ENCODE assay signal across 10 cellular contexts in the genomic region with DNA sequence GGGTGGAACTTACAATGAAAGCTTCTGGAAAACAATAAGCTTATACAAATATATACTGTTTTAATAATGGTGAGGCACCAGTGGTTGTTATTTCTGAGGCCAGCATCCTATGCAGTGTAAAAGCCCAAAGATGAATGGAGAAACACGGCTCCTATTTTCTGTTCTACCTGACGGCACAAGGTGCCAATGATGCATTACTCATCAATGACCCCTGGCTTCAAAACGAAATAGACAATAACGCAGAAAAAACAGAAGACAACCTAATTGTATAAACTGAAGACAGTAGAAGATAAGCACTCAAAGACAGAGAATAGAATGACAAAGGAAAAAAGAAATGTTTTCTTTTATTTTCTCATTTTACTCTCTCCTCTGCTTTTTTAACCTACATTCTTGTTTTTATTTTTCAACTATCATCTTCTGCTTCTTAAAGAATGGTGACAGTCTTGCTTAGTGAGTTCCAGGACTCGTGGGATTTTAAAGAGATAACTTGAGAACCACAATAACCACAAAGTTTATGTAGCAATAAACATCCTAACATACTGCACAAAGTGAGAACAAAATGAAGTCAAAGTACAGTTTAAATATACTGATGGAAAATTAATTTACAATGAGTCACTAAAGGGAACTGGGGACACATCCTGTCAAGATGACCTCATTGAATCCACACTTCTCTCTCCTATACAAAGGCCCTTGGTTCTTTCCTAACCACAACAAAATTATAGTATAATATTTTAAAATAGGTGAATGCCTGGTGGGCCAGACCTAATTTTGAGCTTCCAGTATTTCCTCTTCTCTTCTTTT.
DNase-seq lines count a peak whose midpoint lies in the region; ATAC-seq and TF ChIP-seq lines count a peak whose summit lies in the region.
"Had no signal": no experiment of that assay in that cellular context is flagged by ENCODE, and none has a peak within 500 bp of the region (broad histone marks: within the 10 kb centered on the region; RNA-seq: fewer than 3 reads in every experiment).

No MANE protein-coding gene starts in this region.

- TF ChIP-seq CTCF in WTC11 (IDR thresholded peaks at IDR 0.05) (no peak), H9 (conservative IDR thresholded peaks at IDR 0.05) (no peak)

- H3K56ac ChIP-seq in H9 (ENCODE audit: insufficient read length, low read depth, low read length): no peak overlapping the region

- H3T11ph ChIP-seq in H9 (ENCODE audit: low read length): no peak overlapping the region

- H3K27ac ChIP-seq in H9 (ENCODE audit: insufficient read length, low read depth, low read length): no peak overlapping the region

- H3K36me3 Mint-ChIP-seq in WTC11: no peaks in the 10 kb centered on the region
- H3K36me3 Mint-ChIP-seq in H9 (ENCODE audit: insufficient read depth in 1 of 3, low read depth in 3 of 3): no peaks in the 10 kb centered on the region
- H3K36me3 Mint-ChIP-seq: memory B cell had no signal

- H3K9me3 ChIP-seq in H9 (ENCODE audit: control insufficient read depth, low read depth, low read length): no peaks in the 10 kb centered on the region

- no peak overlapping the region for H4K8ac ChIP-seq in H9 (replicated peaks; ENCODE audit: insufficient read length, low read depth, low read length)

- H2AK5ac ChIP-seq in H9 (ENCODE audit: insufficient read length, low read length): no peak overlapping the region

- no peak overlapping the region for H3K18ac ChIP-seq in H9 (ENCODE audit: insufficient read length, low read depth, low read length)

- no peak overlapping the region for H3K14ac ChIP-seq in H9 (ENCODE audit: insufficient read depth, low read length)

- no peak overlapping the region for H3K23ac ChIP-seq in H9 (ENCODE audit: insufficient read length, low read depth, low read length)

- no peaks in the 10 kb centered on the region for H3K79me2 ChIP-seq in H9 (ENCODE audit: insufficient read depth, low read length)

- H3K27me3 Mint-ChIP-seq in WTC11 (ENCODE audit: low read depth) (no peaks in the 10 kb centered on the region), H9 (ENCODE audit: low read depth) (no peaks in the 10 kb centered on the region)
- H3K27me3 Mint-ChIP-seq: memory B cell had no signal

- no peak overlapping the region for H3K4me3 Mint-ChIP-seq in WTC11
- H3K4me3 Mint-ChIP-seq in H9: no peak overlapping the region
- H3K4me3 Mint-ChIP-seq: memory B cell had no signal

- H3K4ac ChIP-seq in H9 (ENCODE audit: low read depth, low read length): no peak overlapping the region

- no CpG with 5 or more reads among the region's 5 CpGs for WGBS in H9 (ENCODE audit: extremely low coverage, insufficient read length, low lambda C conversion rate)

- no peaks in the 10 kb centered on the region for H3K4me1 ChIP-seq in H9 (ENCODE audit: insufficient read depth, low read length)

- CTCF ChIA-PET in WTC11 (lab: Charles Lee): interaction anchor here (1.9 kb wide), 1 partner anchor 47 kb away, joined by 5 read pairs; no protein-coding TSS in a partner anchor

- H2BK20ac ChIP-seq in H9 (ENCODE audit: low read depth, low read length, poor library complexity, severe bottlenecking): no peak overlapping the region

- TF ChIP-seq RAD21 in Ishikawa (IDR thresholded peaks at IDR 0.05; ENCODE audit: low read depth): no peak

- H2AFZ ChIP-seq in H9 (ENCODE audit: low read length): no peak overlapping the region

- H3K23me2 ChIP-seq in H9 (ENCODE audit: insufficient read length, low read depth, low read length, poor library complexity, severe bottlenecking): no peaks in the 10 kb centered on the region

- no peaks in the 10 kb centered on the region for H4K20me1 ChIP-seq in H9 (ENCODE audit: control insufficient read depth, insufficient read depth, insufficient read length)

- no peak overlapping the region for H2BK15ac ChIP-seq in H9 (ENCODE audit: low read depth, low read length)

- peak; percentile 61 for DNase-seq in AG08396 (ENCODE audit: low spot score)
- DNase-seq in WTC11 (ENCODE audit: low spot score): no peak
- DNase-seq in iris pigment epithelial cell (ENCODE audit: low read depth): peak; percentile 97
- no peak for DNase-seq in H9
- DNase-seq in NCI-H2029 (lab: John Stamatoyannopoulos, UW): no peak
- no peak for DNase-seq in NCI-H526 (lab: John Stamatoyannopoulos, UW)
- DNase-seq in activated CD4-positive, alpha-beta T cell treated with anti-CD3 and anti-CD28 coated beads, Interleukin-2, amount 50 U/mL, for 1 hour: no peak
- DNase-seq: activated naive CD4-positive, alpha-beta T cell treated with anti-CD3 and anti-CD28 coated beads, Interleukin-2, amount 50 U/mL, for 16 hours had no signal

- H3K27ac Mint-ChIP-seq in WTC11 (no peak overlapping the region), H9 (no peak overlapping the region)
- H3K27ac Mint-ChIP-seq: memory B cell had no signal

- no peaks in the 10 kb centered on the region for H3K27me3 ChIP-seq in H9 (ENCODE audit: insufficient read depth, low read length)

- H2BK120ac ChIP-seq in H9 (ENCODE audit: low read depth, low read length, poor library complexity, severe bottlenecking): no peak overlapping the region

- H4K91ac ChIP-seq in H9 (ENCODE audit: insufficient read length, low read depth, low read length): no peak overlapping the region

- no peaks in the 10 kb centered on the region for H3K79me1 ChIP-seq in H9 (ENCODE audit: insufficient read depth, low read depth, low read length, poor library complexity, severe bottlenecking)

- H2BK12ac ChIP-seq in H9 (ENCODE audit: insufficient read length, low read depth, low read length): no peak overlapping the region

- no peaks in the 10 kb centered on the region for H3K4me1 Mint-ChIP-seq in WTC11
- H3K4me1 Mint-ChIP-seq in H9: no peaks in the 10 kb centered on the region
- H3K4me1 Mint-ChIP-seq: memory B cell had no signal

- H3K9ac ChIP-seq in H9 (ENCODE audit: extremely low read depth, insufficient read length, low read length): no peak overlapping the region

- no peak overlapping the region for H4K5ac ChIP-seq in H9 (ENCODE audit: insufficient read length, low read depth, low read length)

- H2BK5ac ChIP-seq in H9 (ENCODE audit: insufficient read length, low read length): no peak overlapping the region

- ATAC-seq in WTC11: no peak

- H3K9me3 Mint-ChIP-seq in WTC11 (no peaks in the 10 kb centered on the region), H9 (no peaks in the 10 kb centered on the region)
- H3K9me3 Mint-ChIP-seq: memory B cell had no signal

- POLR2A ChIA-PET in WTC11 (lab: Charles Lee): no interaction called here

- peak; percentile 15; the same call in 1 of the 2 replicates for TF ChIP-seq EP300 in Ishikawa (IDR thresholded peaks at IDR 0.05; ENCODE audit: borderline replicate concordance)

- no peak overlapping the region for H3K4me2 ChIP-seq in H9 (ENCODE audit: insufficient read depth, insufficient read length, low read length)

TF ChIP-seq in Ishikawa, 13 proteins besides CTCF, POLR2A, EP300 and RAD21:
- no peak; the same call in 1 of the 2 replicates for TF ChIP-seq TEAD4 (IDR thresholded peaks at IDR 0.05)
- TF ChIP-seq TCF12 (IDR thresholded peaks at IDR 0.05; ENCODE audit: low read depth): 0 out of 2 replicates have a peak, but pooled peaks have one; percentile 23

TF ChIP-seq in WTC11, 78 proteins besides CTCF, POLR2A, EP300 and RAD21:
- TF ChIP-seq, protein P1, sequence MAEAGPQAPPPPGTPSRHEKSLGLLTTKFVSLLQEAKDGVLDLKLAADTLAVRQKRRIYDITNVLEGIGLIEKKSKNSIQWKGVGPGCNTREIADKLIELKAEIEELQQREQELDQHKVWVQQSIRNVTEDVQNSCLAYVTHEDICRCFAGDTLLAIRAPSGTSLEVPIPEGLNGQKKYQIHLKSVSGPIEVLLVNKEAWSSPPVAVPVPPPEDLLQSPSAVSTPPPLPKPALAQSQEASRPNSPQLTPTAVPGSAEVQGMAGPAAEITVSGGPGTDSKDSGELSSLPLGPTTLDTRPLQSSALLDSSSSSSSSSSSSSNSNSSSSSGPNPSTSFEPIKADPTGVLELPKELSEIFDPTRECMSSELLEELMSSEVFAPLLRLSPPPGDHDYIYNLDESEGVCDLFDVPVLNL (CRISPR knock-in tag; IDR thresholded peaks at IDR 0.05; ENCODE audit: borderline replicate concordance, low read depth): no peak
- TF ChIP-seq KAT7 (CRISPR knock-in tag; IDR thresholded peaks at IDR 0.05; ENCODE audit: borderline replicate concordance): no peak
- TF ChIP-seq CREM (CRISPR knock-in tag; IDR thresholded peaks at IDR 0.05): no peak
- no peak for TF ChIP-seq CREB1 (CRISPR knock-in tag; IDR thresholded peaks at IDR 0.05)
- TF ChIP-seq, protein P2, sequence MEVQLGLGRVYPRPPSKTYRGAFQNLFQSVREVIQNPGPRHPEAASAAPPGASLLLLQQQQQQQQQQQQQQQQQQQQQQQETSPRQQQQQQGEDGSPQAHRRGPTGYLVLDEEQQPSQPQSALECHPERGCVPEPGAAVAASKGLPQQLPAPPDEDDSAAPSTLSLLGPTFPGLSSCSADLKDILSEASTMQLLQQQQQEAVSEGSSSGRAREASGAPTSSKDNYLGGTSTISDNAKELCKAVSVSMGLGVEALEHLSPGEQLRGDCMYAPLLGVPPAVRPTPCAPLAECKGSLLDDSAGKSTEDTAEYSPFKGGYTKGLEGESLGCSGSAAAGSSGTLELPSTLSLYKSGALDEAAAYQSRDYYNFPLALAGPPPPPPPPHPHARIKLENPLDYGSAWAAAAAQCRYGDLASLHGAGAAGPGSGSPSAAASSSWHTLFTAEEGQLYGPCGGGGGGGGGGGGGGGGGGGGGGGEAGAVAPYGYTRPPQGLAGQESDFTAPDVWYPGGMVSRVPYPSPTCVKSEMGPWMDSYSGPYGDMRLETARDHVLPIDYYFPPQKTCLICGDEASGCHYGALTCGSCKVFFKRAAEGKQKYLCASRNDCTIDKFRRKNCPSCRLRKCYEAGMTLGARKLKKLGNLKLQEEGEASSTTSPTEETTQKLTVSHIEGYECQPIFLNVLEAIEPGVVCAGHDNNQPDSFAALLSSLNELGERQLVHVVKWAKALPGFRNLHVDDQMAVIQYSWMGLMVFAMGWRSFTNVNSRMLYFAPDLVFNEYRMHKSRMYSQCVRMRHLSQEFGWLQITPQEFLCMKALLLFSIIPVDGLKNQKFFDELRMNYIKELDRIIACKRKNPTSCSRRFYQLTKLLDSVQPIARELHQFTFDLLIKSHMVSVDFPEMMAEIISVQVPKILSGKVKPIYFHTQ (CRISPR knock-in tag; IDR thresholded peaks at IDR 0.05): no peak
- no peak for TF ChIP-seq MXD4 (CRISPR knock-in tag; IDR thresholded peaks at IDR 0.05; ENCODE audit: borderline replicate concordance)
- no peak for TF ChIP-seq NFYB (CRISPR knock-in tag; conservative IDR thresholded peaks at IDR 0.05; ENCODE audit: low read depth)
- 0 out of 2 replicates have a peak, but pooled peaks have one; percentile 21 for TF ChIP-seq GABPB1 (CRISPR knock-in tag; IDR thresholded peaks at IDR 0.05)

Comparison
In these comparisons a context has a peak if more than half of its experiments do, and no peak if none do; other contexts are left out.
1. DNase-seq: peak in AG08396 (single experiment) and iris pigment epithelial cell (single experiment); none in WTC11 (single experiment), H9 (single experiment), NCI-H2029 (single experiment), NCI-H526 (0 of 2) and activated CD4-positive, alpha-beta T cell treated with anti-CD3 and anti-CD28 coated beads, Interleukin-2, amount 50 U/mL, for 1 hour (single experiment).